ENCODE assay signal across 1 cellular context in the genomic region with DNA sequence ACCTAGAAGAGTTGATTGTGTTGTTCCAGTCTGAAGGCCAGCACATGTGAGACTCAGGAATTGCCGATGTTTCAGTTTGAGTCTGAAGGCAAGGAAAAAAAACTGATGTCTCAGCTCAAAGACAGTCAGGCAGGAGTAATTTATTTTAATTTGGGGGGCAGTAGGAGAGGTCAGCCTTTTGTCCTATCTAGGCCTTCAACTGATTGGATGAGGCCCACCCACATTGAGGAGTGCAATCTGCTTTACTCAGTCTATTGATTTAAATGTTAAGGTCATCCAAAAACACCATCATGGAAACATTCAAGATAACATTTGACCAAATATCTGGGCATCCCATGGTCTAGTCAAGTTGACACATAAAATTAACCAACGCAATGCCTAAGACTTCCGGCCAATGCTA.
TF ChIP-seq lines count a peak whose summit lies in the region.

No MANE protein-coding gene starts in this region.

TF ChIP-seq in WTC11, 78 proteins besides CTCF, POLR2A, EP300 and RAD21 (continued from another document):
- TF ChIP-seq, protein P1, sequence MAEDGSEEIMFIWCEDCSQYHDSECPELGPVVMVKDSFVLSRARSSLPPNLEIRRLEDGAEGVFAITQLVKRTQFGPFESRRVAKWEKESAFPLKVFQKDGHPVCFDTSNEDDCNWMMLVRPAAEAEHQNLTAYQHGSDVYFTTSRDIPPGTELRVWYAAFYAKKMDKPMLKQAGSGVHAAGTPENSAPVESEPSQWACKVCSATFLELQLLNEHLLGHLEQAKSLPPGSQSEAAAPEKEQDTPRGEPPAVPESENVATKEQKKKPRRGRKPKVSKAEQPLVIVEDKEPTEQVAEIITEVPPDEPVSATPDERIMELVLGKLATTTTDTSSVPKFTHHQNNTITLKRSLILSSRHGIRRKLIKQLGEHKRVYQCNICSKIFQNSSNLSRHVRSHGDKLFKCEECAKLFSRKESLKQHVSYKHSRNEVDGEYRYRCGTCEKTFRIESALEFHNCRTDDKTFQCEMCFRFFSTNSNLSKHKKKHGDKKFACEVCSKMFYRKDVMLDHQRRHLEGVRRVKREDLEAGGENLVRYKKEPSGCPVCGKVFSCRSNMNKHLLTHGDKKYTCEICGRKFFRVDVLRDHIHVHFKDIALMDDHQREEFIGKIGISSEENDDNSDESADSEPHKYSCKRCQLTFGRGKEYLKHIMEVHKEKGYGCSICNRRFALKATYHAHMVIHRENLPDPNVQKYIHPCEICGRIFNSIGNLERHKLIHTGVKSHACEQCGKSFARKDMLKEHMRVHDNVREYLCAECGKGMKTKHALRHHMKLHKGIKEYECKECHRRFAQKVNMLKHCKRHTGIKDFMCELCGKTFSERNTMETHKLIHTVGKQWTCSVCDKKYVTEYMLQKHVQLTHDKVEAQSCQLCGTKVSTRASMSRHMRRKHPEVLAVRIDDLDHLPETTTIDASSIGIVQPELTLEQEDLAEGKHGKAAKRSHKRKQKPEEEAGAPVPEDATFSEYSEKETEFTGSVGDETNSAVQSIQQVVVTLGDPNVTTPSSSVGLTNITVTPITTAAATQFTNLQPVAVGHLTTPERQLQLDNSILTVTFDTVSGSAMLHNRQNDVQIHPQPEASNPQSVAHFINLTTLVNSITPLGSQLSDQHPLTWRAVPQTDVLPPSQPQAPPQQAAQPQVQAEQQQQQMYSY (CRISPR knock-in tag; IDR thresholded peaks at IDR 0.05) = no peak
